8 cellular contexts compared by ENCODE assay signal in genomic region chr20:24781061-24781980, GRCh38.
DNase-seq lines count a peak whose midpoint lies in the region; ATAC-seq and TF ChIP-seq lines count a peak whose summit lies in the region.

No MANE protein-coding gene starts in this region.

- no peaks in the 10 kb centered on the region for H4K20me1 ChIP-seq in HCT116 (ENCODE audit: insufficient read depth)
- H4K20me1 ChIP-seq in SK-N-SH (ENCODE audit: insufficient read depth): no peaks in the 10 kb centered on the region

- RAD21 ChIA-PET in HCT116 (lab: Charles Lee; ENCODE audit: low non-redundant PET in 1 of 2, low total read pairs in 2 of 2, uncharacterized antibody in 2 of 2, unreplicated experiment in 2 of 2): no interaction called here

- H2AFZ ChIP-seq in HCT116 (ENCODE audit: low read depth, low read length, poor library complexity, severe bottlenecking) (no peak overlapping the region), SK-N-SH (ENCODE audit: low read depth) (no peak overlapping the region)

- H3K4me1 ChIP-seq in HCT116 (ENCODE audit: control insufficient read depth in 1 of 2, insufficient read depth in 2 of 2, low read length in 2 of 2) (no peaks in the 10 kb centered on the region), SK-N-SH (ENCODE audit: control insufficient read depth in 1 of 2, insufficient read depth in 2 of 2, low read depth in 1 of 2, low read length in 1 of 2) (peaks cover 0 to 7% of the 10 kb centered on the region in 2 experiments; a peak in 1 of 4 replicates)

- 39% methylated on average over 13 of the region's 13 CpGs for WGBS in SK-N-SH (ENCODE audit: low lambda C conversion rate)

- POLR2A ChIA-PET in HCT116 (lab: Charles Lee) (no interaction called here), SK-N-SH (lab: Yijun Ruan, JAX) (interaction anchor here (0.6 kb wide), 1 partner anchor 207 kb away, joined by 3 read pairs; no protein-coding TSS in a partner anchor)

- no peak for TF ChIP-seq POLR2A in HCT116 (IDR thresholded peaks at IDR 0.05; ENCODE audit: borderline replicate concordance, extremely low read depth, insufficient read depth, insufficient read length)

- peak in 9 of 14 donors; percentile 25 to 48 (median 42) for DNase-seq in C1 segment of cervical spinal cord (lab: John Stamatoyannopoulos, UW)
- no peak for DNase-seq in HCT116 (ENCODE audit: low read depth, low spot score)
- DNase-seq in SK-N-SH: peak; percentile 71
- peak; percentile 71 for DNase-seq in globus pallidus (ENCODE audit: low spot score)
- no peak for DNase-seq in retinal pigment epithelial cell (ENCODE audit: low read depth)
- DNase-seq in GF-D8 (lab: John Stamatoyannopoulos, UW): no peak

- no peaks in the 10 kb centered on the region for H3K36me3 ChIP-seq in HCT116 (ENCODE audit: control insufficient read depth in 1 of 2, insufficient read depth in 2 of 2, low read length in 2 of 2)
- no peaks in the 10 kb centered on the region for H3K36me3 ChIP-seq in SK-N-SH (replicated peaks in 1 of 2; ENCODE audit: control insufficient read depth in 1 of 2, insufficient read depth in 2 of 2, low read length in 1 of 2)

- no peaks in the 10 kb centered on the region for H3K9me3 ChIP-seq in HCT116 (ENCODE audit: control insufficient read depth in 1 of 2, insufficient read depth in 1 of 2, low read depth in 1 of 2, low read length in 2 of 2)
- H3K9me3 ChIP-seq in SK-N-SH: no peaks in the 10 kb centered on the region

- H3K9me2 ChIP-seq in HCT116 (ENCODE audit: insufficient read depth) (no peaks in the 10 kb centered on the region), SK-N-SH (no peaks in the 10 kb centered on the region)

- H3K4me2 ChIP-seq in HCT116 (ENCODE audit: low read length): no peak overlapping the region
- no peak overlapping the region for H3K4me2 ChIP-seq in SK-N-SH

- H3K9ac ChIP-seq in HCT116 (ENCODE audit: low read length) (no peak overlapping the region), SK-N-SH (no peak overlapping the region)

- H3K27ac ChIP-seq in HCT116 (ENCODE audit: low read depth, low read length) (no peak overlapping the region), SK-N-SH (ENCODE audit: low read depth in 2 of 2, low read length in 1 of 2) (no peak overlapping the region)

- intact Hi-C loops in HCT116 (cut with micrococcal nuclease): loop anchor here (5.0 kb wide), 2 partner anchors 619 to 1114 kb away; no protein-coding TSS in a partner anchor

- H3K4me3 ChIP-seq in HCT116 (replicated peaks in 1 of 2; ENCODE audit: low read depth in 1 of 2, low read length in 2 of 2): no peak overlapping the region
- H3K4me3 ChIP-seq in SK-N-SH (ENCODE audit: low read depth in 2 of 2, low read length in 1 of 2): no peak overlapping the region; a peak in 1 of 4 replicates
- H3K4me3 ChIP-seq in retinal pigment epithelial cell (ENCODE audit: low read length): no peak overlapping the region

- no TSS peak for BruUV-seq in HCT116 (replicated peaks; lab: Mats Ljungman, UMichigan)

- H3F3A ChIP-seq in SK-N-SH (replicated peaks; ENCODE audit: insufficient read depth): no peaks in the 10 kb centered on the region

- TF ChIP-seq EP300 in SK-N-SH (IDR thresholded peaks at IDR 0.05; ENCODE audit: borderline replicate concordance in 1 of 2, low read depth in 1 of 2, low read length in 1 of 2): no peak

- TF ChIP-seq CTCF in HCT116 (IDR thresholded peaks at IDR 0.05 in 2 of 3, conservative IDR thresholded peaks at IDR 0.05 in 1 of 3; ENCODE audit: borderline replicate concordance in 1 of 3, insufficient read depth in 1 of 3, low read depth in 2 of 3, low read length in 2 of 3) (peak; percentile 30 to 57 (median 51); a peak in 5 of 6 replicates), SK-N-SH (IDR thresholded peaks at IDR 0.05) (peak; percentile 63), retinal pigment epithelial cell (conservative IDR thresholded peaks at IDR 0.05; ENCODE audit: low read depth, low read length) (peak; percentile 69)

- CTCF ChIA-PET in HCT116 (lab: Charles Lee) (interaction anchor here (0.6 kb wide), 1 partner anchor 248 kb away, joined by 4 read pairs; no protein-coding TSS in a partner anchor), SK-N-SH (lab: Yijun Ruan, JAX) (interaction anchor here (0.7 to 2.2 kb wide), 17 partner anchors 10 to 843 kb away, joined by 3 to 16 read pairs (median 4); no protein-coding TSS in a partner anchor)

- H3K27me3 ChIP-seq in HCT116 (ENCODE audit: insufficient read depth, low read length) (peaks cover 22% of the 10 kb centered on the region; the same call in 1 of the 2 replicates), SK-N-SH (ENCODE audit: insufficient read depth) (no peaks in the 10 kb centered on the region)

- H3K79me2 ChIP-seq in HCT116 (ENCODE audit: insufficient read depth, low read length) (no peaks in the 10 kb centered on the region), SK-N-SH (ENCODE audit: insufficient read depth) (no peaks in the 10 kb centered on the region)

- TF ChIP-seq RAD21 in HCT116 (IDR thresholded peaks at IDR 0.05; ENCODE audit: low read depth) (peak; percentile 63), SK-N-SH (IDR thresholded peaks at IDR 0.05; ENCODE audit: low read length) (peak; percentile 73)

- ATAC-seq in HCT116 (peak; percentile 81), HG03159 (IDR thresholded peaks at IDR 0.05; ENCODE audit: unreplicated experiment) (no peak), HG02970 (IDR thresholded peaks at IDR 0.05; ENCODE audit: low FRiP score, unreplicated experiment) (no peak)

TF ChIP-seq in HCT116, 20 proteins besides CTCF, POLR2A, EP300 and RAD21:
- TF ChIP-seq ZBTB33 (IDR thresholded peaks at IDR 0.05; ENCODE audit: extremely low read depth, insufficient replicate concordance, low read length): no peak
- TF ChIP-seq ZFX (IDR thresholded peaks at IDR 0.05): no peak
- TF ChIP-seq YY1 (IDR thresholded peaks at IDR 0.05; ENCODE audit: extremely low read depth, insufficient replicate concordance, low read depth, low read length): no peak
- TF ChIP-seq CBX3 (IDR thresholded peaks at IDR 0.05; ENCODE audit: low read depth): no peak
- TF ChIP-seq CEBPB (IDR thresholded peaks at IDR 0.05; ENCODE audit: low read depth): no peak
- TF ChIP-seq ATF3 (IDR thresholded peaks at IDR 0.05): no peak

TF ChIP-seq in SK-N-SH, 30 proteins besides CTCF, POLR2A, EP300 and RAD21:
- TF ChIP-seq MXI1 (IDR thresholded peaks at IDR 0.05; ENCODE audit: low read depth, low read length) (no peak), PBX3 (IDR thresholded peaks at IDR 0.05) (no peak), TCF12 (IDR thresholded peaks at IDR 0.05) (no peak), SMC3 (IDR thresholded peaks at IDR 0.05; ENCODE audit: low read depth, low read length) (peak; percentile 58), TEAD4 (IDR thresholded peaks at IDR 0.05; ENCODE audit: borderline replicate concordance, insufficient read depth) (no peak), POLR2AphosphoS5 (IDR thresholded peaks at IDR 0.05; ENCODE audit: low read depth, low read length) (no peak)

Comparison
In these comparisons a context has a peak if more than half of its experiments do, and no peak if none do; other contexts are left out.
1. DNase-seq: peak in C1 segment of cervical spinal cord (9 of 14), SK-N-SH (single experiment) and globus pallidus (single experiment); none in HCT116 (single experiment), retinal pigment epithelial cell (single experiment) and GF-D8 (single experiment).
2. Peak in every context shown above with its lines, with median percentiles within 50 percentile points of each other: CTCF ChIP-seq.